ENCODE assay signal across 21 cellular contexts in the genomic region with DNA sequence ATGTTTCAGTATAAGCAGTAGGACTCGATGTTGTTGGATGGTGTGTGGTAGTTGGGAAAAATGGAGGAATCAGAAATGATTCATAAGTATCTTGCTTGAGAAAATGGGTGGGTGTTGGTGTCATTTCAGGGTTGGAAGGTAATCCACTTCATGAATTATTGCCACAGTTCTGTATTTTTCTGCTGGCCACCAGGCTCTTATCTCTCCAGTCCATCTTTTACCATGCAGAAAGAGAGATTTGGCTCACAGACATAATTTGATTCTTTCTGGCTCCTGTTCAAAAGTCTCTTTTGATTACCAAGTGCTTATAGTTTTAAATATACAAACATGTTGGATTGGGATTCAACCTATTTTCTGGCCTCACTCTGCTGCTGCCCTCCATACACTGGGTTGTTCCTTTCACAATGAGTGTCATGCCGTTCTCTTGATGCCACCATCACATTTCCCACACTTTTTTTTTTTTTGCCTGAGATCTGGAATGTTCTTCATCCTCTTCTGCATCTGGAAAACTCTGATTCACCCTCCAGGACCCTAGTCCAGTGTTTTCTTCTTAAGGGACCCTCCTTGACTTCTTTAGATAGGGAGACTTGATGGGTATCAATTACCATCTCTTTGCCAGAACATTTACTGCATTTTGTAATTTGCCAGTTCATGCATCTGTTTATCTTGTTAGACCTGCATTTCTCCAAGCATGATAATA.
DNase-seq lines count a peak whose midpoint lies in the region; ATAC-seq and FAIRE-seq lines count a peak whose summit lies in the region.
"Had no signal": no experiment of that assay in that cellular context is flagged by ENCODE, and none has a peak within 500 bp of the region (broad histone marks: within the 10 kb centered on the region; RNA-seq: fewer than 3 reads in every experiment).

No MANE protein-coding gene starts in this region.

- no peak for ATAC-seq in GM21576 (IDR thresholded peaks at IDR 0.05; ENCODE audit: unreplicated experiment)
- ATAC-seq in HG02623 (IDR thresholded peaks at IDR 0.05; ENCODE audit: unreplicated experiment), result no peak
- ATAC-seq: HepG2 had no signal

- DNase-seq in DMS 273 (lab: John Stamatoyannopoulos, UW; ENCODE audit: unreplicated experiment) (peak; percentile 8), DMS 273 treated with DMSO at 0.1 percent for 48 hours (lab: John Stamatoyannopoulos, UW) (no peak), SK-N-DZ (ENCODE audit: low spot score) (peak; percentile 66), fibroblast of peridontal ligament (ENCODE audit: extremely low read depth) (peak; percentile 34), small intestine (no peak), RCC 7860 (ENCODE audit: low spot score) (no peak)
- DNase-seq: AML-193, EL, KBM-7, MV-4-11, NCI-H1436 treated with DMSO at 0.1 percent for 48 hours, NCI-H2081, NCI-H2171 treated with DMSO at 0.1 percent for 48 hours, NCI-H510A, NCI-H748 treated with DMSO at 0.1 percent for 48 hours had no signal

- no peak overlapping the region for H3K4me3 ChIP-seq in small intestine (ENCODE audit: low read depth in 1 of 2, low read length in 2 of 2)
- H3K4me3 ChIP-seq: SJSA1 had no signal

- H3K27me3 ChIP-seq in small intestine (ENCODE audit: control insufficient read depth in 2 of 2, insufficient read depth in 2 of 2, low read length in 2 of 2), result no peaks in the 10 kb centered on the region
- H3K27me3 ChIP-seq: SJSA1 had no signal

- no peaks in the 10 kb centered on the region for H3K36me3 ChIP-seq in small intestine (ENCODE audit: control insufficient read depth in 2 of 2, insufficient read depth in 2 of 2, low read length in 2 of 2)
- H3K36me3 ChIP-seq: SJSA1 had no signal

- FAIRE-seq in small intestine (lab: Jason Lieb, UNC) (no peak), RCC 7860 (lab: Jason Lieb, UNC) (no peak)
- FAIRE-seq: GM12891, HepG2 had no signal

- no peaks in the 10 kb centered on the region for H3K9me3 ChIP-seq in small intestine (ENCODE audit: control insufficient read depth, low read depth)
- H3K9me3 ChIP-seq: SJSA1 had no signal

- no peaks in the 10 kb centered on the region for H3K4me1 ChIP-seq in small intestine (ENCODE audit: control insufficient read depth in 2 of 2, insufficient read depth in 1 of 2, low read depth in 1 of 2, low read length in 1 of 2)
- H3K4me1 ChIP-seq: SJSA1 had no signal

- 71 to 76% (median 74%) methylated on average over 2 of the region's 2 CpGs for WGBS in small intestine, 3 donors

- no peak overlapping the region for H3K27ac ChIP-seq in small intestine (ENCODE audit: low read depth in 1 of 2, low read length in 1 of 2)
- H3K27ac ChIP-seq: 22Rv1, SJSA1 had no signal

Comparison
In these comparisons a context has a peak if more than half of its experiments do, and no peak if none do; other contexts are left out.
1. DNase-seq: peak in DMS 273 (single experiment), SK-N-DZ (single experiment) and fibroblast of peridontal ligament (single experiment); none in DMS 273 treated with DMSO at 0.1 percent for 48 hours (single experiment), small intestine (single experiment) and RCC 7860 (single experiment).